Comparison of ENCODE assay signal across 8 cellular contexts in the genomic region with DNA sequence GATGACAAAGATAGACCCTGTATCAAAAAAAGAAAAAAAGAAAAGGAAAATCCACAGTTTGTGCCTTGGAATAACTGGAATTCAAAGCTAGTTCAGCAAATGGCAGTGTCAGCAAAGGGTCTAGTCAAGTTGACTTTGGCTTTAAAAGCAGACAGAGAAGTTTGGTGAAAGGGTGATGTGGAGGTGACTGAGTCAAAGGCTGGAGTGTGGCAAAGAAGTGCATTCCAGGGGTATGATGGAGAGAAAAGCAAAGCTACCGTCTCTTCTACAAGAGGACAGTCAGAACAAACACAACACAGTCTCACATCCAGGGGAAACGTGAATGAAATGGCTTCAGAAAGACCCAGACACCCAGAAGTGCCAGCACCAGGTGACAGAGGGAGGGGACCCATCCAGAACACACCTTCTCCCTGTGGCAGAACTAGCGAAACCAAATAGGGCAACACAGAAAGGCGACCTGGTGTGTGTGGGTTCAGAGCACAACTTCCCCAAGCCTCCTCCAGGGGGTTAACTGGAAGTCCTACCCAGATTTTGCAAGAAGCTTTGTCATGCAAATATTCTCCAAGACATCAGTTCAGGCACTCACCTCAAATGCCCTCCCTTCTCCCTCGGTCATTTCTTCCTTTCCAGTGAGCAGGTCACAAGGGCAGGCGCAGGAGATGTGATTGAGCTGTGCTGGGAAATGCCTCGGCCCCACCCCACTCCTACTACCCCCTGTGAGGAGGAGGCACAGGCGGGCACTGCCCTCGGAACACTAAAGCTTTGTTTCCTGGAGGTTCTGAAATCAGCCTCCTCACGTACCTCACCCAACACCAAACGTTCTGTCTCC.
DNase-seq lines count a peak whose midpoint lies in the region; ATAC-seq, FAIRE-seq and TF ChIP-seq lines count a peak whose summit lies in the region.

No MANE protein-coding gene starts in this region.

- POLR2A ChIA-PET in HepG2 (lab: Yijun Ruan, JAX), result interaction anchor here (1.2 to 4.1 kb wide), 10 partner anchors 11 to 81 kb away, joined by 3 to 71 read pairs (median 14); no protein-coding TSS in a partner anchor

- H3K4me2 ChIP-seq in HepG2 (ENCODE audit: low read depth, low read length), result peak overlapping the region; percentile 72

- no peaks in the 10 kb centered on the region for H4K20me1 ChIP-seq in HepG2 (ENCODE audit: insufficient read depth, low read length)

- H3K36me3 Mint-ChIP-seq in activated T-cell treated with anti-CD3 and anti-CD28 coated beads, Interleukin-2, amount 50 U/mL, for 72 hours (ENCODE audit: insufficient read depth in 2 of 2), result peaks cover 2 to 3% of the 10 kb centered on the region in 2 donors

- no peak for TF ChIP-seq POLR2A in HepG2 (IDR thresholded peaks at IDR 0.05; ENCODE audit: insufficient read depth in 1 of 2, low read depth in 2 of 2, low read length in 2 of 2)
- TF ChIP-seq POLR2A in right lobe of liver (IDR thresholded peaks at IDR 0.05), result no peak

- peaks cover 3% of the 10 kb centered on the region; the same call in 1 of the 2 replicates for H3K9me3 ChIP-seq in HepG2 (ENCODE audit: low read length)
- H3K9me3 ChIP-seq in right lobe of liver, result no peaks in the 10 kb centered on the region

- H3K27me3 ChIP-seq in HepG2 (ENCODE audit: control insufficient read depth in 1 of 2, insufficient read depth in 2 of 2, low read length in 2 of 2), result no peaks in the 10 kb centered on the region
- H3K27me3 ChIP-seq in right lobe of liver, result peaks cover 0 to 7% of the 10 kb centered on the region in 2 donors

- CTCF ChIA-PET in HepG2 (lab: Yijun Ruan, JAX; ENCODE audit: low intra/inter-chr PET ratio, low total read pairs), result no interaction called here

- no peaks in the 10 kb centered on the region for H3K79me2 ChIP-seq in HepG2 (ENCODE audit: insufficient read depth, low read length)

- ATAC-seq in HepG2, result peak; percentile 70
- no peak for ATAC-seq in right lobe of liver
- no peak for ATAC-seq in activated T-cell treated with anti-CD3 and anti-CD28 coated beads, Interleukin-2, amount 50 U/mL, for 72 hours (replicated peaks in 1 of 2)

- H3K27ac ChIP-seq in HepG2 (ENCODE audit: extremely low read length, insufficient read depth, low read length) (no peak overlapping the region), right lobe of liver (no peak overlapping the region), coronary artery (no peak overlapping the region)

- H3K4me1 ChIP-seq in HepG2 (ENCODE audit: insufficient read depth, low read length) (peaks cover 54% of the 10 kb centered on the region), right lobe of liver (no peaks in the 10 kb centered on the region)

- no peak overlapping the region for H2AFZ ChIP-seq in HepG2 (ENCODE audit: low read length)

- TF ChIP-seq CTCF in HepG2 (CRISPR knock-in tag; IDR thresholded peaks at IDR 0.05) (no peak), right lobe of liver (IDR thresholded peaks at IDR 0.05) (no peak), fibroblast of the aortic adventitia (IDR thresholded peaks at IDR 0.05; ENCODE audit: insufficient read depth, low read length) (peak; percentile 36), coronary artery (IDR thresholded peaks at IDR 0.05) (no peak)

- no peak for TF ChIP-seq RAD21 in HepG2 (CRISPR knock-in tag; IDR thresholded peaks at IDR 0.05)

- TSS peak; percentile 48 for BruUV-seq in HepG2 (replicated peaks; lab: Mats Ljungman, UMichigan)

- in situ Hi-C loops in HepG2 (cut with HindIII; ENCODE audit: extremely low pct_ligation_motif_present, low pct_unique_long_range_greater_than_20kb), result no loop called here

- H3K27ac Mint-ChIP-seq in activated T-cell treated with anti-CD3 and anti-CD28 coated beads, Interleukin-2, amount 50 U/mL, for 72 hours, result no peak overlapping the region

- H3K36me3 ChIP-seq in HepG2 (replicated peaks in 1 of 2; ENCODE audit: control insufficient read depth in 1 of 2, insufficient read depth in 2 of 2, low read length in 2 of 2) (no peaks in the 10 kb centered on the region), right lobe of liver (no peaks in the 10 kb centered on the region)

- H3K9ac ChIP-seq in HepG2 (ENCODE audit: insufficient read depth, low read depth, low read length), result peak overlapping the region; percentile 3; the same call in 1 of the 2 replicates

- H3K9me3 Mint-ChIP-seq in activated T-cell treated with anti-CD3 and anti-CD28 coated beads, Interleukin-2, amount 50 U/mL, for 72 hours, result peaks cover 3 to 4% of the 10 kb centered on the region in 2 donors

- DNase-seq in HepG2 (ENCODE audit: low spot score), result no peak
- no peak for DNase-seq in right lobe of liver
- peak; percentile 11 for DNase-seq in OCI-M1 (lab: John Stamatoyannopoulos, UW)
- DNase-seq in fibroblast of the aortic adventitia (ENCODE audit: low read depth), result peak; percentile 40
- no peak for DNase-seq in activated T-cell treated with anti-CD3 and anti-CD28 coated beads, Interleukin-2, amount 50 U/mL, for 72 hours
- no peak for DNase-seq in LoVo (ENCODE audit: low spot score)
- DNase-seq in COR-L47 (lab: John Stamatoyannopoulos, UW), result no peak
- DNase-seq in coronary artery (ENCODE audit: low spot score), result no peak

- intact Hi-C loops in HepG2 (cut with micrococcal nuclease; ENCODE audit: unreplicated experiment), result no loop called here
- intact Hi-C loops in right lobe of liver (cut with DNase I), result no loop called here

- 10% methylated on average over 11 of the region's 11 CpGs for WGBS in HepG2 (ENCODE audit: low lambda C conversion rate)
- 30% methylated on average over 10 of the region's 11 CpGs for WGBS in right lobe of liver (ENCODE audit: insufficient coverage, low coverage, low lambda C conversion rate, missing lambda C conversion rate)

- H3K4me1 Mint-ChIP-seq in activated T-cell treated with anti-CD3 and anti-CD28 coated beads, Interleukin-2, amount 50 U/mL, for 72 hours (ENCODE audit: low read depth), result no peaks in the 10 kb centered on the region

- H3K4me3 Mint-ChIP-seq in activated T-cell treated with anti-CD3 and anti-CD28 coated beads, Interleukin-2, amount 50 U/mL, for 72 hours, result no peak overlapping the region

- H3K27me3 Mint-ChIP-seq in activated T-cell treated with anti-CD3 and anti-CD28 coated beads, Interleukin-2, amount 50 U/mL, for 72 hours (ENCODE audit: low read depth), result peaks cover 25% of the 10 kb centered on the region

- peak; percentile 83 for FAIRE-seq in HepG2 (lab: Jason Lieb, UNC)

- H3K4me3 ChIP-seq in HepG2 (replicated peaks in 1 of 3; ENCODE audit: insufficient read depth in 1 of 3, low read depth in 2 of 3, low read length in 3 of 3), result peak overlapping the region; percentile 9 to 52 (median 11)
- H3K4me3 ChIP-seq in right lobe of liver, result no peak overlapping the region
- H3K4me3 ChIP-seq in fibroblast of the aortic adventitia (ENCODE audit: low read depth, low read length), result no peak overlapping the region
- no peak overlapping the region for H3K4me3 ChIP-seq in coronary artery

- TF ChIP-seq EP300 in HepG2 (IDR thresholded peaks at IDR 0.05; ENCODE audit: low read depth in 2 of 2, low read length in 2 of 2) (no peak), HepG2 (CRISPR knock-in tag; IDR thresholded peaks at IDR 0.05; ENCODE audit: borderline replicate concordance) (no peak)

TF ChIP-seq in HepG2, 621 proteins besides CTCF, POLR2A, EP300 and RAD21 (continues in another document):
- TF ChIP-seq, protein P1, sequence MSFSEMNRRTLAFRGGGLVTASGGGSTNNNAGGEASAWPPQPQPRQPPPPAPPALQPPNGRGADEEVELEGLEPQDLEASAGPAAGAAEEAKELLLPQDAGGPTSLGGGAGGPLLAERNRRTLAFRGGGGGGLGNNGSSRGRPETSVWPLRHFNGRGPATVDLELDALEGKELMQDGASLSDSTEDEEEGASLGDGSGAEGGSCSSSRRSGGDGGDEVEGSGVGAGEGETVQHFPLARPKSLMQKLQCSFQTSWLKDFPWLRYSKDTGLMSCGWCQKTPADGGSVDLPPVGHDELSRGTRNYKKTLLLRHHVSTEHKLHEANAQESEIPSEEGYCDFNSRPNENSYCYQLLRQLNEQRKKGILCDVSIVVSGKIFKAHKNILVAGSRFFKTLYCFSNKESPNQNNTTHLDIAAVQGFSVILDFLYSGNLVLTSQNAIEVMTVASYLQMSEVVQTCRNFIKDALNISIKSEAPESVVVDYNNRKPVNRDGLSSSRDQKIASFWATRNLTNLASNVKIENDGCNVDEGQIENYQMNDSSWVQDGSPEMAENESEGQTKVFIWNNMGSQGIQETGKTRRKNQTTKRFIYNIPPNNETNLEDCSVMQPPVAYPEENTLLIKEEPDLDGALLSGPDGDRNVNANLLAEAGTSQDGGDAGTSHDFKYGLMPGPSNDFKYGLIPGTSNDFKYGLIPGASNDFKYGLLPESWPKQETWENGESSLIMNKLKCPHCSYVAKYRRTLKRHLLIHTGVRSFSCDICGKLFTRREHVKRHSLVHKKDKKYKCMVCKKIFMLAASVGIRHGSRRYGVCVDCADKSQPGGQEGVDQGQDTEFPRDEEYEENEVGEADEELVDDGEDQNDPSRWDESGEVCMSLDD (CRISPR knock-in tag; IDR thresholded peaks at IDR 0.05; ENCODE audit: borderline replicate concordance), result no peak
- TF ChIP-seq TFDP2 (CRISPR knock-in tag; IDR thresholded peaks at IDR 0.05) (no peak), BRD4 (CRISPR knock-in tag; IDR thresholded peaks at IDR 0.05) (0 out of 2 replicates have a peak, but pooled peaks have one; percentile 37)
- TF ChIP-seq, protein P2, sequence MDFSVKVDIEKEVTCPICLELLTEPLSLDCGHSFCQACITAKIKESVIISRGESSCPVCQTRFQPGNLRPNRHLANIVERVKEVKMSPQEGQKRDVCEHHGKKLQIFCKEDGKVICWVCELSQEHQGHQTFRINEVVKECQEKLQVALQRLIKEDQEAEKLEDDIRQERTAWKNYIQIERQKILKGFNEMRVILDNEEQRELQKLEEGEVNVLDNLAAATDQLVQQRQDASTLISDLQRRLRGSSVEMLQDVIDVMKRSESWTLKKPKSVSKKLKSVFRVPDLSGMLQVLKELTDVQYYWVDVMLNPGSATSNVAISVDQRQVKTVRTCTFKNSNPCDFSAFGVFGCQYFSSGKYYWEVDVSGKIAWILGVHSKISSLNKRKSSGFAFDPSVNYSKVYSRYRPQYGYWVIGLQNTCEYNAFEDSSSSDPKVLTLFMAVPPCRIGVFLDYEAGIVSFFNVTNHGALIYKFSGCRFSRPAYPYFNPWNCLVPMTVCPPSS (IDR thresholded peaks at IDR 0.05), result no peak

Comparison
In these comparisons a context has a peak if more than half of its experiments do, and no peak if none do; other contexts are left out.
1. H3K4me3 ChIP-seq: peak in HepG2 (3 of 3); none in right lobe of liver (0 of 3), fibroblast of the aortic adventitia (single experiment) and coronary artery (single experiment).
2. DNase-seq: peak in OCI-M1 (single experiment) and fibroblast of the aortic adventitia (single experiment); none in HepG2 (single experiment), right lobe of liver (0 of 3), activated T-cell treated with anti-CD3 and anti-CD28 coated beads, Interleukin-2, amount 50 U/mL, for 72 hours (0 of 2), LoVo (single experiment), COR-L47 (single experiment) and coronary artery (single experiment).